8 cellular contexts compared by ENCODE assay signal in the genomic region with DNA sequence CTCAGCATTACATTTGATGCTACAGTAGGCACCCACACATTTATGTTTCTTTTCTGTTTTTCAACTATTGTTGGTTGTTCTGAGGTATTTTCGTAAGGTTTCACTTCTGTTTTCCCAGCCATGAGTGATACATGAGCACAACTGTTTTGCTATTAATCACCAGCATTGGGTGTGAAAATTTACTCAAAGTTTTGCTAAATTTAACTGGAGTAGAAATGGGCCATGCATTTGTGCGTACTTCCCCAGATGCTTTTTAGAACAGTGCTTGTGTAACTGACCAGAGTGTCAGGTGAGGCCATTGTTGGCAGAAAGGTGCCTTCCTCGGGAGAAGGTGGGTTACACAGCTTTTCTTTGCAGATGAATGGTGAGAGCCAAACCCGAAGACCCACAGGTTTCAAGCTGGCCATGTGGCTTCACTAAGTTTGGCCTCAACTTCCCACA.
DNase-seq lines count a peak whose midpoint lies in the region; ATAC-seq and TF ChIP-seq lines count a peak whose summit lies in the region.

No MANE protein-coding gene starts in this region.

- peaks cover 11% of the 10 kb centered on the region for H3K9me3 Mint-ChIP-seq in activated naive CD8-positive, alpha-beta T cell treated with anti-CD3 and anti-CD28 coated beads, Interleukin-2, amount 50 U/mL, for 24 hours
- no peaks in the 10 kb centered on the region for H3K9me3 Mint-ChIP-seq in HFFc6

- H3K4me3 ChIP-seq in esophagus squamous epithelium: no peak overlapping the region
- H3K4me3 ChIP-seq in prostate gland: no peak overlapping the region

- H3K27me3 Mint-ChIP-seq in activated naive CD8-positive, alpha-beta T cell treated with anti-CD3 and anti-CD28 coated beads, Interleukin-2, amount 50 U/mL, for 24 hours: no peaks in the 10 kb centered on the region
- no peaks in the 10 kb centered on the region for H3K27me3 Mint-ChIP-seq in HFFc6 (ENCODE audit: insufficient read depth)

- H3K4me1 Mint-ChIP-seq in activated naive CD8-positive, alpha-beta T cell treated with anti-CD3 and anti-CD28 coated beads, Interleukin-2, amount 50 U/mL, for 24 hours: peaks cover 73% of the 10 kb centered on the region
- peaks cover 8% of the 10 kb centered on the region; the same call in 1 of the 2 replicates for H3K4me1 Mint-ChIP-seq in HFFc6 (ENCODE audit: low read depth)

- TF ChIP-seq CTCF in GM10248 (IDR thresholded peaks at IDR 0.05; ENCODE audit: control extremely low read depth, extremely low read depth, low read depth, missing control alignments) (no peak), esophagus squamous epithelium (IDR thresholded peaks at IDR 0.05) (no peak), prostate gland (IDR thresholded peaks at IDR 0.05) (no peak), HFFc6 (IDR thresholded peaks at IDR 0.05) (no peak)

- POLR2A ChIA-PET in GM10248 (lab: Yijun Ruan, JAX): interaction anchor here (0.5 to 1.6 kb wide), 3 partner anchors 12 to 21 kb away, joined by 3 to 4 read pairs (median 3); no protein-coding TSS in a partner anchor

- H3K36me3 Mint-ChIP-seq in activated naive CD8-positive, alpha-beta T cell treated with anti-CD3 and anti-CD28 coated beads, Interleukin-2, amount 50 U/mL, for 24 hours (ENCODE audit: low read depth): peaks cover 35% of the 10 kb centered on the region
- H3K36me3 Mint-ChIP-seq in HFFc6 (ENCODE audit: low read depth): no peaks in the 10 kb centered on the region

- WGBS in esophagus squamous epithelium, 2 donors: 64 to 73% methylated on average over 3 to 4 of the region's 4 CpGs
- 82% methylated on average over 4 of the region's 4 CpGs for WGBS in prostate gland

- intact Hi-C loops in esophagus squamous epithelium (cut with DNase I): no loop called here
- intact Hi-C loops in prostate gland (cut with DNase I): no loop called here
- intact Hi-C loops in Right ventricle myocardium inferior (cut with DNase I): no loop called here

- H3K27ac Mint-ChIP-seq in activated naive CD8-positive, alpha-beta T cell treated with anti-CD3 and anti-CD28 coated beads, Interleukin-2, amount 50 U/mL, for 24 hours: peak overlapping the region; percentile 79
- H3K27ac Mint-ChIP-seq in HFFc6: no peak overlapping the region

- ATAC-seq in GM21360 (IDR thresholded peaks at IDR 0.05; ENCODE audit: unreplicated experiment) (peak; percentile 56), HG03442 (IDR thresholded peaks at IDR 0.05; ENCODE audit: unreplicated experiment) (peak; percentile 62), Right ventricle myocardium inferior (no peak)
- peak; percentile 86 for ATAC-seq in activated naive CD8-positive, alpha-beta T cell treated with anti-CD3 and anti-CD28 coated beads, Interleukin-2, amount 50 U/mL, for 24 hours

- H3K27ac ChIP-seq in esophagus squamous epithelium (peak overlapping the region in 1 of 4 donors; percentile 53), prostate gland (no peak overlapping the region)

- H3K9me3 ChIP-seq in esophagus squamous epithelium (no peaks in the 10 kb centered on the region), prostate gland (no peaks in the 10 kb centered on the region)

- H3K27me3 ChIP-seq in esophagus squamous epithelium (no peaks in the 10 kb centered on the region), prostate gland (replicated peaks; ENCODE audit: insufficient read depth) (no peaks in the 10 kb centered on the region)

- CTCF ChIA-PET in GM10248 (lab: Yijun Ruan, JAX): interaction anchor here (1.2 to 1.9 kb wide), 5 partner anchors 10 to 31 kb away, joined by 3 to 7 read pairs (median 4); no protein-coding TSS in a partner anchor

- H3K36me3 ChIP-seq in esophagus squamous epithelium (no peaks in the 10 kb centered on the region), prostate gland (no peaks in the 10 kb centered on the region)

- TF ChIP-seq POLR2A in esophagus squamous epithelium (IDR thresholded peaks at IDR 0.05) (peak in 1 of 4 donors; percentile 32), prostate gland (IDR thresholded peaks at IDR 0.05) (no peak)

- DNase-seq in GM10248 (ENCODE audit: extremely low spot score) (peak; percentile 63), esophagus squamous epithelium (lab: John Stamatoyannopoulos, UW) (no peak), prostate gland (ENCODE audit: low spot score) (no peak), HFFc6 (no peak), Right ventricle myocardium inferior (ENCODE audit: missing footprints) (no peak)
- no peak for DNase-seq in activated naive CD8-positive, alpha-beta T cell treated with anti-CD3 and anti-CD28 coated beads, Interleukin-2, amount 50 U/mL, for 24 hours

- peak overlapping the region; percentile 30 for H3K4me3 Mint-ChIP-seq in activated naive CD8-positive, alpha-beta T cell treated with anti-CD3 and anti-CD28 coated beads, Interleukin-2, amount 50 U/mL, for 24 hours
- H3K4me3 Mint-ChIP-seq in HFFc6: no peak overlapping the region

- H3K4me1 ChIP-seq in esophagus squamous epithelium (no peaks in the 10 kb centered on the region), prostate gland (replicated peaks) (no peaks in the 10 kb centered on the region)
